ENCODE assay signal across 1 cellular context in the genomic region with DNA sequence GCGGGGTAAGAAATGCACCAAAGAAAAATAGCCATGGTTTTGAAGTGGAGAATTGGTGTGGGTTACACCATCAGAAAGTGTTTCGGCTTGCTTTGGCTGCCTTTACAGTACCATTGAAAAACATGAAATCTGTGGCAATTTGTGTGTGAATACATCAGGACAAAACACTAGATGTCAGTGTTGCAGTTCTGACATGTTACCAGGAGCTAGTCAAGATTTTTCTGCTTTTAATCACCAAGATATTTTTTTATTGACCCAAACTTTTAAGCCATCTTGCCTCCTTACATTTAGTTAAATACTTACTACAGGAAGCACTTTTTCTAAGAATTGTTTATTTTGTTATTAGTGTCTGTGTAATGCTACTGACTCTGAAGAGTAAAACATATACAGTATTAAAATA.
TF ChIP-seq lines count a peak whose summit lies in the region.

No MANE protein-coding gene starts in this region.

TF ChIP-seq in endothelial cell of umbilical vein, 7 proteins besides CTCF, POLR2A, EP300 and RAD21 (continued from another document):
- no peak for TF ChIP-seq GATA2 (IDR thresholded peaks at IDR 0.05; ENCODE audit: insufficient read depth, insufficient read length, low read depth, low read length)
- TF ChIP-seq JUN (IDR thresholded peaks at IDR 0.05; ENCODE audit: borderline replicate concordance, insufficient read depth, insufficient read length, low read depth) = no peak
TF ChIP-seq in endothelial cell of umbilical vein: peak in this region for 0.
